In the genomic region with DNA sequence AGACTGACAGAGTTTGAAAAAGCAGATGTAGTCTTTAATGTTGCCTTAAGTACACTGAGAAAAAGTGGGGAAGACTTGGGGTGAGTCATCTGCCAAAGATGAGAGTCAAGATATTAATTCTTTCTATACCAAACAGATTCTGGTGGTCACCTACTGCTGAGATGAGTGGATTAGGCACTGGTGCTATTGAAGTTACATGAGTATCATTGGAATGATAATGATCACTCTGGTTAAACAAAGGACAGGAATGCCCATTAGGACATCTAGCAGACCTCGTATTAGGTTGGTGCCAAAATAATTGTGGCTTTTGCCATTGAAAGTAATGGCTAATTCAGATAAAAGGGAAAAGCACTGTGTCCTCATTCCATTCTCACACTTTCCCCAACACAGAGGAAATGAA, we compare ENCODE assay signal across 23 cellular contexts.
"Had no signal": no experiment of that assay in that cellular context is flagged by ENCODE, and none has a peak within 500 bp of the region (broad histone marks: within the 10 kb centered on the region; RNA-seq: fewer than 3 reads in every experiment).

No MANE protein-coding gene starts in this region.

- H3K4me1 Mint-ChIP-seq: activated naive CD8-positive, alpha-beta T cell treated with anti-CD3 and anti-CD28 coated beads, Interleukin-2, amount 10 ng/mL, durations not matched to agents 7 days and 5 days; memory B cell; naive B cell; neural crest cell had no signal

- H3K4me3 Mint-ChIP-seq: activated naive CD8-positive, alpha-beta T cell treated with anti-CD3 and anti-CD28 coated beads, Interleukin-2, amount 10 ng/mL, durations not matched to agents 7 days and 5 days; effector memory CD8-positive, alpha-beta T cell; memory B cell; naive B cell; neural crest cell; T-helper 1 cell treated with Interleukin-12 subunit alpha and Interleukin-12 subunit beta and Interleukin-4 antibody, amounts not matched to agents 30 μg/mL and 1 μg/mL, for 36 hours had no signal

- H3K36me3 Mint-ChIP-seq: activated naive CD8-positive, alpha-beta T cell treated with anti-CD3 and anti-CD28 coated beads, Interleukin-2, amount 10 ng/mL, durations not matched to agents 7 days and 5 days; memory B cell; naive B cell had no signal

- H3K27ac Mint-ChIP-seq: activated naive CD8-positive, alpha-beta T cell treated with anti-CD3 and anti-CD28 coated beads, Interleukin-2, amount 10 ng/mL, durations not matched to agents 7 days and 5 days; effector memory CD8-positive, alpha-beta T cell; memory B cell; T-helper 1 cell treated with Interleukin-12 subunit alpha and Interleukin-12 subunit beta and Interleukin-4 antibody, amounts not matched to agents 30 μg/mL and 1 μg/mL, for 36 hours had no signal

- H3K27ac ChIP-seq: ascending aorta, esophagus squamous epithelium, ovary, psoas muscle, tibial artery, VCaP had no signal

- ATAC-seq: effector memory CD8-positive, alpha-beta T cell; mucosa of descending colon; psoas muscle; right cardiac atrium had no signal

- H3K9me3 ChIP-seq: ascending aorta, esophagus squamous epithelium, mucosa of descending colon, ovary, psoas muscle had no signal

- H3K9me3 Mint-ChIP-seq: T-helper 1 cell treated with Interleukin-12 subunit alpha and Interleukin-12 subunit beta and Interleukin-4 antibody, amounts not matched to agents 30 μg/mL and 1 μg/mL, for 36 hours had no signal

- H3K27me3 Mint-ChIP-seq: activated naive CD8-positive, alpha-beta T cell treated with anti-CD3 and anti-CD28 coated beads, Interleukin-2, amount 10 ng/mL, durations not matched to agents 7 days and 5 days; effector memory CD8-positive, alpha-beta T cell; memory B cell; naive B cell had no signal

- FAIRE-seq: urothelium cell line had no signal

- H3K36me3 ChIP-seq: ascending aorta, esophagus squamous epithelium, ovary, tibial artery had no signal

- H3K4me1 ChIP-seq: ascending aorta, esophagus squamous epithelium, psoas muscle, tibial artery had no signal

- DNase-seq: activated CD4-positive, alpha-beta T cell treated with anti-CD3 and anti-CD28 coated beads, Interleukin-2, amount 50 U/mL, for 1 hour; activated CD4-positive, CD25-positive, alpha-beta regulatory T cell treated with anti-CD3 and anti-CD28 coated beads, Interleukin-2, amount 50 U/mL, for 72 hours; activated CD8-positive, alpha-beta memory T cell treated with anti-CD3 and anti-CD28 coated beads for 24 hours; activated CD8-positive, alpha-beta memory T cell treated with anti-CD3 and anti-CD28 coated beads, Interleukin-2, amount 50 U/mL, for 48 hours; activated naive CD4-positive, alpha-beta T cell; activated naive CD8-positive, alpha-beta T cell treated with anti-CD3 and anti-CD28 coated beads, Interleukin-2, amount 10 ng/mL, durations not matched to agents 7 days and 5 days; effector memory CD8-positive, alpha-beta T cell; esophagus squamous epithelium; mucosa of descending colon; naive B cell; ovary; psoas muscle; right cardiac atrium; stimulated activated CD4-positive, alpha-beta T cell treated with anti-CD3 and anti-CD28 coated beads, Interleukin-2, amount 100 ng/mL, for 24 hours; stimulated activated naive CD4-positive, alpha-beta T cell treated with Interleukin-2 at 50 U/mL for 16 hours; substantia nigra; tibial artery had no signal

- H3K27me3 ChIP-seq: ascending aorta, esophagus squamous epithelium, ovary, tibial artery had no signal

- H3K4me3 ChIP-seq: ascending aorta, esophagus squamous epithelium, mucosa of descending colon, ovary, psoas muscle, tibial artery had no signal
